20 cellular contexts compared by ENCODE assay signal in genomic region chr1:227152525-227152924, GRCh38.
DNase-seq lines count a peak whose midpoint lies in the region; ATAC-seq, FAIRE-seq and TF ChIP-seq lines count a peak whose summit lies in the region.
"Had no signal": no experiment of that assay in that cellular context is flagged by ENCODE, and none has a peak within 500 bp of the region (broad histone marks: within the 10 kb centered on the region; RNA-seq: fewer than 3 reads in every experiment).

No MANE protein-coding gene starts in this region.

- no peaks in the 10 kb centered on the region for H3K36me3 ChIP-seq in HEK293 (ENCODE audit: control insufficient read depth in 2 of 2, insufficient read depth in 1 of 2, low read length in 2 of 2)
- no peaks in the 10 kb centered on the region for H3K36me3 ChIP-seq in kidney (ENCODE audit: control insufficient read depth in 1 of 2, insufficient read depth in 2 of 2, low read length in 2 of 2)
- H3K36me3 ChIP-seq: BE2C, BLaER1 had no signal

- ATAC-seq in HG02763 (IDR thresholded peaks at IDR 0.05; ENCODE audit: unreplicated experiment) (no peak), GM21528 (IDR thresholded peaks at IDR 0.05; ENCODE audit: low FRiP score, unreplicated experiment) (no peak), HG02970 (IDR thresholded peaks at IDR 0.05; ENCODE audit: low FRiP score, unreplicated experiment) (no peak)
- ATAC-seq: GM12878 had no signal

- CTCF ChIA-PET in HEK293 (lab: Yijun Ruan, JAX), result interaction anchor here (0.6 kb wide), 1 partner anchor 1359 kb away, joined by 3 read pairs; no protein-coding TSS in a partner anchor

- DNase-seq in kidney, result no peak
- DNase-seq: 8988T; ACHN; BE2C; C1 segment of cervical spinal cord; CD4-positive, alpha-beta memory T cell; CD4-positive, CD25-positive, alpha-beta regulatory T cell; CD8-positive, alpha-beta memory T cell; COR-L47; DMS79 treated with DMSO at 0.1 percent for 48 hours; GDM1 had no signal

- FAIRE-seq in G401.6 (lab: Jason Lieb, UNC) (peak; percentile 13), kidney (lab: Jason Lieb, UNC) (peak; percentile 23)
- FAIRE-seq: GM12878, GM12892, GM18507 had no signal

- H3K27ac ChIP-seq in HEK293 (ENCODE audit: extremely low read depth, low read depth, low read length) (no peak overlapping the region), kidney (ENCODE audit: low read depth in 2 of 2, low read length in 2 of 2) (no peak overlapping the region)
- H3K27ac ChIP-seq: BLaER1 had no signal

- H3K4me3 ChIP-seq in HEK293 (ENCODE audit: low read depth, low read length) (no peak overlapping the region), kidney (ENCODE audit: low read length in 2 of 2) (no peak overlapping the region)
- H3K4me3 ChIP-seq: BLaER1, GM12878 had no signal

- TF ChIP-seq CTCF in HEK293 (tag by site-specific recombination; IDR thresholded peaks at IDR 0.05) (no peak), kidney (IDR thresholded peaks at IDR 0.05; ENCODE audit: borderline replicate concordance, extremely low read depth, insufficient read depth) (no peak)

- no peaks in the 10 kb centered on the region for H3K4me1 ChIP-seq in HEK293 (ENCODE audit: control insufficient read depth, insufficient read depth, low read length)
- no peaks in the 10 kb centered on the region for H3K4me1 ChIP-seq in kidney (ENCODE audit: control insufficient read depth in 1 of 2, insufficient read depth in 1 of 2, low read depth in 1 of 2, low read length in 2 of 2)
- H3K4me1 ChIP-seq: BE2C, BLaER1 had no signal

- H3K9me3 ChIP-seq in HEK293 (ENCODE audit: control insufficient read depth, insufficient read depth, low read depth, low read length) (no peaks in the 10 kb centered on the region), kidney (ENCODE audit: control insufficient read depth in 1 of 2, low read length in 2 of 2) (no peaks in the 10 kb centered on the region)
- H3K9me3 ChIP-seq: BE2C, BLaER1 had no signal

- POLR2A ChIA-PET in HEK293 (lab: Yijun Ruan, JAX), result no interaction called here

- no peak overlapping the region for H3K9ac ChIP-seq in kidney (ENCODE audit: low read length in 2 of 2)
- H3K9ac ChIP-seq: BLaER1 had no signal

- intact Hi-C loops in kidney (cut with DNase I), result no loop called here

TF ChIP-seq in HEK293, 187 proteins besides CTCF, POLR2A, EP300 and RAD21:
- peak; percentile 67 for TF ChIP-seq SCRT1 (tag by site-specific recombination; IDR thresholded peaks at IDR 0.05; ENCODE audit: borderline replicate concordance)
- TF ChIP-seq KLF17 (tag by site-specific recombination; IDR thresholded peaks at IDR 0.05), result no peak
- TF ChIP-seq ZNF555 (tag by site-specific recombination; conservative IDR thresholded peaks at IDR 0.05), result 0 out of 2 replicates have a peak, but pooled peaks have one; percentile 2
- peak; percentile 80 for TF ChIP-seq SCRT2 (tag by site-specific recombination; IDR thresholded peaks at IDR 0.05)
- TF ChIP-seq KLF10 (tag by site-specific recombination; IDR thresholded peaks at IDR 0.05), result no peak
TF ChIP-seq in HEK293: peak in this region for 3.
